Comparison of ENCODE assay signal across 1 cellular context in genomic region chr3:45942051-45942825, GRCh38.
A peak's percentile ranks its signal among the peaks of the same experiment; 100 is the strongest.
TF ChIP-seq lines count a peak whose summit lies in the region.

No MANE protein-coding gene starts in this region.

TF ChIP-seq in K562, 482 proteins besides CTCF, POLR2A, EP300 and RAD21:
- 0 out of 2 replicates have a peak, but pooled peaks have one; percentile 11 for TF ChIP-seq GMEB1 (CRISPR knock-in tag; IDR thresholded peaks at IDR 0.05)
- no peak for TF ChIP-seq SAFB2 (IDR thresholded peaks at IDR 0.05; ENCODE audit: borderline replicate concordance, low read depth, low read length, severe bottlenecking)
- TF ChIP-seq NFIX (CRISPR knock-in tag; IDR thresholded peaks at IDR 0.05; ENCODE audit: low read depth) = 0 out of 2 replicates have a peak, but pooled peaks have one; percentile 5
